Comparison of ENCODE assay signal across 21 cellular contexts in the genomic region with DNA sequence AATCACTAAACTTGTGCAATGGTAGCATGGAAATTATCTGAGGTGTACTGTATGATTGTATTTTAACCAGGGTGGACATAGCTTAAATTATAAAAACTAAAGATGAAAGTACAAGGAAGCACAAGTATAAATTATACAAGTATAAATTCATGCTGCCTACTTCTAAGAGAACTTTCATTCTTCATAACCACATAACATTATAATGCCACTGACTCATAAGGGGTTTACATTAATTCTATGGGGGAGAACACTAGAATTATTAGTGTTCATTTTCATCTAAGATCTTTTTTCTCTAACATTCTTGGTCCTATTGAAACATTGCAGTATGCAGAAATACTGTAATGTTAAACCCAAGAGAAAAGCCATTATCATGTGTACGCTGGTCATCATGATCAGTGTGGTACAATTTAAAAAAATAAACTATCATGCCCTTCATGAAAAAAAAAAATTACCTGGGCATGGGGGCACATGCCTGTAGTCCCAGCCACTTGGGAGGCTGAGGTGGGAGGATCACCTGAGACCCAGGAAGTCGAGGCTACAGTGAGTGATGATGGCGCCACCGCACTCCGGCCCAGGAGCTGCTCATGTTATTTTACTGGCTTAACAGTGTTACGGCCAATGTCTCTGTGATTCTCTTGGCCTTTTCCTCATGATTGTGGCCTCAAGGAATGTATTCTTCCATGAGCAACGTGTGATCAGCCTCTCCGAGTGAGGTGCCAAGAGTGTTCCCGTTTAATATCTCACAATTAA. TPM values are rescaled to one million over a fixed set of nuclear protein-coding genes. Genes with fewer than 3 reads are reported as not detected.
DNase-seq lines count a peak whose midpoint lies in the region; ATAC-seq, FAIRE-seq and TF ChIP-seq lines count a peak whose summit lies in the region.
"Had no signal": no experiment of that assay in that cellular context is flagged by ENCODE, and none has a peak within 500 bp of the region (broad histone marks: within the 10 kb centered on the region; RNA-seq: fewer than 3 reads in every experiment).

No MANE protein-coding gene starts in this region.

- TF ChIP-seq CTCF in HepG2 (CRISPR knock-in tag; IDR thresholded peaks at IDR 0.05): no peak
- TF ChIP-seq CTCF in right lobe of liver (IDR thresholded peaks at IDR 0.05): no peak
- TF ChIP-seq CTCF in fibroblast of lung (conservative IDR thresholded peaks at IDR 0.05 in 1 of 2, IDR thresholded peaks at IDR 0.05 in 1 of 2; ENCODE audit: low read depth in 1 of 2, low read length in 2 of 2): no peak
- TF ChIP-seq CTCF in GM10248 (IDR thresholded peaks at IDR 0.05; ENCODE audit: control extremely low read depth, extremely low read depth, low read depth, missing control alignments): no peak

- ATAC-seq in HepG2 (no peak), right lobe of liver (no peak), GM19035 (IDR thresholded peaks at IDR 0.05; ENCODE audit: unreplicated experiment) (no peak)
- ATAC-seq: A549, GM12878 had no signal

- WGBS in HepG2 (ENCODE audit: low lambda C conversion rate): 61% methylated on average over 9 of the region's 9 CpGs
- WGBS in right lobe of liver (ENCODE audit: insufficient coverage, low coverage, low lambda C conversion rate, missing lambda C conversion rate): 88% methylated on average over 8 of the region's 9 CpGs

- H3K4me2 ChIP-seq in HepG2 (ENCODE audit: low read depth, low read length): no peak overlapping the region
- no peak overlapping the region for H3K4me2 ChIP-seq in fibroblast of lung (ENCODE audit: extremely low read depth, insufficient read depth, low read length)
- H3K4me2 ChIP-seq: A549 had no signal

- in situ Hi-C loops in HepG2 (cut with HindIII; ENCODE audit: extremely low pct_ligation_motif_present, low pct_unique_long_range_greater_than_20kb): no loop called here

- H3K4me3 ChIP-seq in HepG2 (replicated peaks in 1 of 3; ENCODE audit: insufficient read depth in 1 of 3, low read depth in 2 of 3, low read length in 3 of 3) (no peak overlapping the region), right lobe of liver (no peak overlapping the region), fibroblast of lung (replicated peaks in 1 of 4; ENCODE audit: control extremely low read depth in 1 of 4, insufficient read depth in 1 of 4, low read depth in 3 of 4, low read length in 4 of 4) (no peak overlapping the region)
- H3K4me3 ChIP-seq: A549, GM12878, GM23248, K562 had no signal

- H3K9me3 ChIP-seq in HepG2 (ENCODE audit: low read length): no peaks in the 10 kb centered on the region
- H3K9me3 ChIP-seq in right lobe of liver: no peaks in the 10 kb centered on the region
- H3K9me3 ChIP-seq in fibroblast of lung (ENCODE audit: control insufficient read depth, insufficient read depth, low read depth, low read length): no peaks in the 10 kb centered on the region
- H3K9me3 ChIP-seq: A549, Caco-2 had no signal

- H3K27me3 ChIP-seq in HepG2 (ENCODE audit: control insufficient read depth in 1 of 2, insufficient read depth in 2 of 2, low read length in 2 of 2): 0 out of 5 replicates have a peak, but pooled peaks cover 0 to 2% of the 10 kb centered on the region in 2 experiments
- no peaks in the 10 kb centered on the region for H3K27me3 ChIP-seq in right lobe of liver
- H3K27me3 ChIP-seq in fibroblast of lung (ENCODE audit: control insufficient read depth, insufficient read depth, low read length): no peaks in the 10 kb centered on the region

- peaks cover 55% of the 10 kb centered on the region for H3K4me1 ChIP-seq in HepG2 (ENCODE audit: insufficient read depth, low read length)
- H3K4me1 ChIP-seq in right lobe of liver: peaks cover 0 to 16% (median 0%) of the 10 kb centered on the region in 4 donors
- no peaks in the 10 kb centered on the region for H3K4me1 ChIP-seq in fibroblast of lung (ENCODE audit: control insufficient read depth, extremely low read depth, insufficient read depth, low read length)
- H3K4me1 ChIP-seq: A549, Caco-2 had no signal

- H2AFZ ChIP-seq in HepG2 (ENCODE audit: low read length) (no peak overlapping the region), fibroblast of lung (ENCODE audit: low read length) (no peak overlapping the region)
- H2AFZ ChIP-seq: GM23248 had no signal

- POLR2A ChIA-PET in HepG2 (lab: Yijun Ruan, JAX) (interaction anchor here (0.7 to 1.5 kb wide), 3 partner anchors 9 to 26 kb away, joined by 3 to 4 read pairs (median 3); partner anchors contain the start of gene AHCY), HEK293T (lab: Yijun Ruan, JAX) (no interaction called here), GM10248 (lab: Yijun Ruan, JAX) (no interaction called here)

- H3K9ac ChIP-seq in HepG2 (ENCODE audit: insufficient read depth, low read depth, low read length) (no peak overlapping the region), fibroblast of lung (ENCODE audit: insufficient read depth, low read length) (no peak overlapping the region)
- H3K9ac ChIP-seq: GM23248 had no signal

- no peak overlapping the region for H3K27ac ChIP-seq in HepG2 (ENCODE audit: extremely low read length, insufficient read depth, low read length)
- H3K27ac ChIP-seq in right lobe of liver: no peak overlapping the region
- no peak overlapping the region for H3K27ac ChIP-seq in fibroblast of lung (ENCODE audit: insufficient read depth, low read length)
- H3K27ac ChIP-seq: 22Rv1, A549, C4-2B, GM23248 had no signal

- TF ChIP-seq POLR2A in HepG2 (IDR thresholded peaks at IDR 0.05; ENCODE audit: insufficient read depth in 1 of 2, low read depth in 2 of 2, low read length in 2 of 2): no peak
- no peak for TF ChIP-seq POLR2A in right lobe of liver (IDR thresholded peaks at IDR 0.05)

- no peak for FAIRE-seq in HepG2 (lab: Jason Lieb, UNC)
- FAIRE-seq: A549, D721Med, GM12878, GM19239, H54, K562 had no signal

- no peak for TF ChIP-seq RAD21 in HepG2 (CRISPR knock-in tag; IDR thresholded peaks at IDR 0.05)

- H3K79me2 ChIP-seq in HepG2 (ENCODE audit: insufficient read depth, low read length): no peaks in the 10 kb centered on the region
- no peaks in the 10 kb centered on the region for H3K79me2 ChIP-seq in fibroblast of lung (ENCODE audit: control insufficient read depth, insufficient read depth, low read length)

- no TSS peak for BruUV-seq in HepG2 (replicated peaks; lab: Mats Ljungman, UMichigan)

- H4K20me1 ChIP-seq in HepG2 (ENCODE audit: insufficient read depth, low read length) (no peaks in the 10 kb centered on the region), fibroblast of lung (ENCODE audit: control insufficient read depth, extremely low read depth, insufficient read depth, low read length) (no peaks in the 10 kb centered on the region)

- TF ChIP-seq EP300 in HepG2 (IDR thresholded peaks at IDR 0.05; ENCODE audit: low read depth in 2 of 2, low read length in 2 of 2) (no peak), HepG2 (CRISPR knock-in tag; IDR thresholded peaks at IDR 0.05; ENCODE audit: borderline replicate concordance) (no peak)

- H3K36me3 ChIP-seq in HepG2 (replicated peaks in 1 of 2; ENCODE audit: control insufficient read depth in 1 of 2, insufficient read depth in 2 of 2, low read length in 2 of 2): no peaks in the 10 kb centered on the region
- no peaks in the 10 kb centered on the region for H3K36me3 ChIP-seq in right lobe of liver
- no peaks in the 10 kb centered on the region for H3K36me3 ChIP-seq in fibroblast of lung (ENCODE audit: control insufficient read depth, insufficient read depth, low read length)

- CTCF ChIA-PET in HepG2 (lab: Yijun Ruan, JAX; ENCODE audit: low intra/inter-chr PET ratio, low total read pairs) (no interaction called here), HEK293T (lab: Yijun Ruan, JAX) (interaction anchor here (0.6 kb wide), 1 partner anchor 20 kb away, joined by 3 read pairs; no protein-coding TSS in a partner anchor), GM10248 (lab: Yijun Ruan, JAX) (interaction anchor here (0.8 to 1.5 kb wide), 3 partner anchors 8 to 440 kb away, joined by 3 to 5 read pairs (median 3); no protein-coding TSS in a partner anchor)

- DNase-seq in HepG2 (ENCODE audit: low spot score) (no peak), right lobe of liver (no peak), amniotic epithelial cell (ENCODE audit: low read depth) (peak; percentile 40), fibroblast of lung (ENCODE audit: low read depth in 2 of 2) (peak; percentile 38 to 53), HEK293T (ENCODE audit: extremely low spot score) (no peak), GM10248 (ENCODE audit: extremely low spot score) (no peak)
- DNase-seq: AML-193; Caco-2; CD4-positive, alpha-beta T cell; GF-D8; GM23248; HCEC 1CT had no signal

- intact Hi-C loops in HepG2 (cut with micrococcal nuclease; ENCODE audit: unreplicated experiment) (no loop called here), right lobe of liver (cut with DNase I) (no loop called here)

RNA-seq across cellular contexts. Expression of gene AHCY, which starts 25.9 kb away (rescaled TPM):
- total RNA-seq in HepG2 (2016; rRNA removed; fragmentation: Illumina TruSeq; extraction: Trizol) (407 and 447 TPM in 2 replicates), right lobe of liver (100 to 1,000 TPM in 5 of 6 experiments, 10 to 100 TPM in 1; 66.5 to 142 (median 111) TPM), fibroblast of lung (68.4 and 72.2 TPM in 2 replicates)
- total RNA-seq in HepG2 (2016; cell fraction: cytosol; rRNA removed; fragmentation: Illumina TruSeq; extraction: Trizol; ENCODE audit: low read depth): 184 and 192 TPM in 2 replicates
- total RNA-seq in HepG2 (2016; cell fraction: insoluble cytoplasmic fraction; rRNA removed; fragmentation: Illumina TruSeq; extraction: Trizol): 393 and 407 TPM in 2 replicates
- total RNA-seq in HepG2 (2016; cell fraction: membrane; rRNA removed; fragmentation: Illumina TruSeq; extraction: Trizol): 419 and 431 TPM in 2 replicates
- 242 and 265 TPM in 2 replicates for total RNA-seq in HepG2 (2016; cell fraction: nucleus; rRNA removed; fragmentation: Illumina TruSeq; extraction: Trizol)
- polyA plus RNA-seq in HepG2 (2011; rRNA removed) (419 and 492 TPM in 2 replicates), fibroblast of lung (78.3 and 96.6 TPM in 2 replicates)
- 522 and 613 TPM in 2 replicates for polyA plus RNA-seq in HepG2 (2011; cell fraction: cytosol; rRNA removed)
- polyA plus RNA-seq in HepG2 (2011; cell fraction: nucleus; rRNA removed): 339 and 378 TPM in 2 replicates
- polyA plus RNA-seq in HepG2 (2012): 339 and 364 TPM in 2 replicates
- polyA plus RNA-seq in HepG2 (2016; cell fraction: cytosol; fragmentation: Illumina TruSeq; extraction: Trizol; ENCODE audit: low read depth): 232 and 234 TPM in 2 replicates
- 393 and 446 TPM in 2 replicates for polyA plus RNA-seq in HepG2 (2016; cell fraction: insoluble cytoplasmic fraction; fragmentation: Illumina TruSeq; extraction: Trizol; ENCODE audit: low read depth)
- polyA plus RNA-seq in HepG2 (2016; cell fraction: membrane; fragmentation: Illumina TruSeq; extraction: Trizol; ENCODE audit: low read depth): 384 and 399 TPM in 2 replicates
- polyA plus RNA-seq in HepG2 (2016; cell fraction: nucleus; fragmentation: Illumina TruSeq; extraction: Trizol; ENCODE audit: insufficient read depth, low read depth): 372 and 382 TPM in 2 replicates
- polyA minus RNA-seq in HepG2 (2011; rRNA and poly(A)+ RNA removed; ENCODE audit: low replicate concordance): 730 and 1,221 TPM in 2 replicates
- 306 and 309 TPM in 2 replicates for polyA minus RNA-seq in HepG2 (2011; cell fraction: cytosol; rRNA and poly(A)+ RNA removed)
- 166 and 188 TPM in 2 replicates for polyA minus RNA-seq in HepG2 (2011; cell fraction: nucleus; rRNA and poly(A)+ RNA removed)
- polyA plus RNA-seq in fibroblast of lung (2012): 72.8 and 89.5 TPM in 2 replicates
- polyA minus RNA-seq in fibroblast of lung (ENCODE audit: low replicate concordance): 253 and 290 TPM in 2 replicates

RNA-seq across cellular contexts. Expression of gene ITCH, which starts 34.0 kb away (rescaled TPM):
- 112 and 162 TPM in 2 replicates for total RNA-seq in HepG2 (2016; rRNA removed; fragmentation: Illumina TruSeq; extraction: Trizol)
- total RNA-seq in HepG2 (2016; cell fraction: cytosol; rRNA removed; fragmentation: Illumina TruSeq; extraction: Trizol; ENCODE audit: low read depth): 73.1 and 80.6 TPM in 2 replicates
- total RNA-seq in HepG2 (2016; cell fraction: insoluble cytoplasmic fraction; rRNA removed; fragmentation: Illumina TruSeq; extraction: Trizol): 111 and 151 TPM in 2 replicates
- 75.4 and 81.7 TPM in 2 replicates for total RNA-seq in HepG2 (2016; cell fraction: membrane; rRNA removed; fragmentation: Illumina TruSeq; extraction: Trizol)
- total RNA-seq in HepG2 (2016; cell fraction: nucleus; rRNA removed; fragmentation: Illumina TruSeq; extraction: Trizol): 124 and 131 TPM in 2 replicates
- polyA plus RNA-seq in HepG2 (2011; rRNA removed): 17.4 and 20.5 TPM in 2 replicates
- polyA plus RNA-seq in HepG2 (2011; cell fraction: cytosol; rRNA removed): 7.4 and 12.7 TPM in 2 replicates
- 12.2 and 17.3 TPM in 2 replicates for polyA plus RNA-seq in HepG2 (2011; cell fraction: nucleus; rRNA removed)
- polyA plus RNA-seq in HepG2 (2012): 44.6 and 45.2 TPM in 2 replicates
- 5.3 and 6.3 TPM in 2 replicates for polyA plus RNA-seq in HepG2 (2016; cell fraction: cytosol; fragmentation: Illumina TruSeq; extraction: Trizol; ENCODE audit: low read depth)
- 65.3 and 70.7 TPM in 2 replicates for polyA plus RNA-seq in HepG2 (2016; cell fraction: insoluble cytoplasmic fraction; fragmentation: Illumina TruSeq; extraction: Trizol; ENCODE audit: low read depth)
- 15.2 and 15.3 TPM in 2 replicates for polyA plus RNA-seq in HepG2 (2016; cell fraction: membrane; fragmentation: Illumina TruSeq; extraction: Trizol; ENCODE audit: low read depth)
- polyA plus RNA-seq in HepG2 (2016; cell fraction: nucleus; fragmentation: Illumina TruSeq; extraction: Trizol; ENCODE audit: insufficient read depth, low read depth): 55.0 and 61.2 TPM in 2 replicates
- polyA minus RNA-seq in HepG2 (2011; rRNA and poly(A)+ RNA removed; ENCODE audit: low replicate concordance): 30.6 and 37.6 TPM in 2 replicates
- 38.7 and 40.1 TPM in 2 replicates for polyA minus RNA-seq in HepG2 (2011; cell fraction: cytosol; rRNA and poly(A)+ RNA removed)
- polyA minus RNA-seq in HepG2 (2011; cell fraction: nucleus; rRNA and poly(A)+ RNA removed): 79.4 and 86.2 TPM in 2 replicates
- 10 to 100 TPM; 32.8 to 71.4 (median 44.1) TPM for total RNA-seq in right lobe of liver
- total RNA-seq in fibroblast of lung: 67.5 and 77.6 TPM in 2 replicates
- polyA plus RNA-seq in fibroblast of lung: 18.5 and 25.0 TPM in 2 replicates
- 23.0 and 32.5 TPM in 2 replicates for polyA plus RNA-seq in fibroblast of lung (2012)
- polyA minus RNA-seq in fibroblast of lung (ENCODE audit: low replicate concordance): 9.6 and 15.9 TPM in 2 replicates

Comparison
In these comparisons a context has a peak if more than half of its experiments do, and no peak if none do; other contexts are left out.
1. DNase-seq: peak in amniotic epithelial cell (single experiment) and fibroblast of lung (2 of 2); none in HepG2 (single experiment), right lobe of liver (0 of 3), HEK293T (single experiment) and GM10248 (single experiment).